ENCODE assay signal across 2 cellular contexts in the genomic region with DNA sequence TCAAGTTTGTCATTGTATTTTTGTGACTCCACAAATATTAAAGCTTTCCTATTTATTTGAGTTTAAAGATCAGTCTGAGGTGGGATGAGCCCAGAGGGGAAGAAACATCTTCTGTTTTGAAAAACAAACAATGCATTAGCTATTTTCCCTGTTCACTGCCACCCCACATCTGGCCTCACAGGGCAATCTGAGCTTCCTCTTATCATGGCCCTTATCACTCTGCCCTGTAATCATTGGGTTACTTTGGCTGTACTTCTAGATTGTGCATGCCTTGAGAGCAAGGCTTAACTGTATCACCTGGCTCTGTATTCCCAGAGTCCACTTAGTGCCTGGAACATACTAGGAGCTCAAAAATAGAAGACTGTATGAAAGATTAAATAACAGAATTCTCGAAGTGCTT.
TF ChIP-seq lines count a peak whose summit lies in the region.

No MANE protein-coding gene starts in this region.

TF ChIP-seq in SK-N-SH, 30 proteins besides CTCF, POLR2A, EP300 and RAD21:
- no peak for TF ChIP-seq TCF12 (IDR thresholded peaks at IDR 0.05)
- TF ChIP-seq GATA2 (CRISPR knock-in tag; IDR thresholded peaks at IDR 0.05), result peak; percentile 31; the same call in 1 of the 2 replicates
- TF ChIP-seq ELF1 (IDR thresholded peaks at IDR 0.05), result no peak
- no peak for TF ChIP-seq REST (IDR thresholded peaks at IDR 0.05; ENCODE audit: low read depth, low read length)
- TF ChIP-seq, protein P1, sequence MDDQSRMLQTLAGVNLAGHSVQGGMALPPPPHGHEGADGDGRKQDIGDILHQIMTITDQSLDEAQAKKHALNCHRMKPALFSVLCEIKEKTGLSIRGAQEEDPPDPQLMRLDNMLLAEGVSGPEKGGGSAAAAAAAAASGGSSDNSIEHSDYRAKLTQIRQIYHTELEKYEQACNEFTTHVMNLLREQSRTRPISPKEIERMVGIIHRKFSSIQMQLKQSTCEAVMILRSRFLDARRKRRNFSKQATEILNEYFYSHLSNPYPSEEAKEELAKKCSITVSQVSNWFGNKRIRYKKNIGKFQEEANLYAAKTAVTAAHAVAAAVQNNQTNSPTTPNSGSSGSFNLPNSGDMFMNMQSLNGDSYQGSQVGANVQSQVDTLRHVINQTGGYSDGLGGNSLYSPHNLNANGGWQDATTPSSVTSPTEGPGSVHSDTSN (IDR thresholded peaks at IDR 0.05), result no peak
- TF ChIP-seq FOXM1 (IDR thresholded peaks at IDR 0.05; ENCODE audit: low read depth), result no peak
- TF ChIP-seq CHD2 (IDR thresholded peaks at IDR 0.05; ENCODE audit: low read length, partially characterized antibody), result no peak
- TF ChIP-seq, protein P2, sequence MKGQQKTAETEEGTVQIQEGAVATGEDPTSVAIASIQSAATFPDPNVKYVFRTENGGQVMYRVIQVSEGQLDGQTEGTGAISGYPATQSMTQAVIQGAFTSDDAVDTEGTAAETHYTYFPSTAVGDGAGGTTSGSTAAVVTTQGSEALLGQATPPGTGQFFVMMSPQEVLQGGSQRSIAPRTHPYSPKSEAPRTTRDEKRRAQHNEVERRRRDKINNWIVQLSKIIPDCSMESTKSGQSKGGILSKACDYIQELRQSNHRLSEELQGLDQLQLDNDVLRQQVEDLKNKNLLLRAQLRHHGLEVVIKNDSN (IDR thresholded peaks at IDR 0.05; ENCODE audit: borderline replicate concordance, low read depth), result no peak

TF ChIP-seq in SK-N-SH treated with all-trans-retinoic acid at 6 μM for 48 hours, 23 proteins besides CTCF, POLR2A, EP300 and RAD21:
- TF ChIP-seq ZFP30 (CRISPR knock-in tag; IDR thresholded peaks at IDR 0.05) (no peak), ZNF565 (CRISPR knock-in tag; conservative IDR thresholded peaks at IDR 0.05; ENCODE audit: low read depth) (no peak), ARNTL (CRISPR knock-in tag; IDR thresholded peaks at IDR 0.05; ENCODE audit: borderline replicate concordance, low read depth) (no peak), SNAI2 (CRISPR knock-in tag; IDR thresholded peaks at IDR 0.05) (no peak), ISL1 (CRISPR knock-in tag; IDR thresholded peaks at IDR 0.05) (no peak), GLIS3 (CRISPR knock-in tag; IDR thresholded peaks at IDR 0.05) (no peak), TSHZ2 (CRISPR knock-in tag; IDR thresholded peaks at IDR 0.05) (no peak), ZFP3 (CRISPR knock-in tag; IDR thresholded peaks at IDR 0.05) (no peak), ZNF8 (CRISPR knock-in tag; IDR thresholded peaks at IDR 0.05) (no peak)
- TF ChIP-seq, protein P3, sequence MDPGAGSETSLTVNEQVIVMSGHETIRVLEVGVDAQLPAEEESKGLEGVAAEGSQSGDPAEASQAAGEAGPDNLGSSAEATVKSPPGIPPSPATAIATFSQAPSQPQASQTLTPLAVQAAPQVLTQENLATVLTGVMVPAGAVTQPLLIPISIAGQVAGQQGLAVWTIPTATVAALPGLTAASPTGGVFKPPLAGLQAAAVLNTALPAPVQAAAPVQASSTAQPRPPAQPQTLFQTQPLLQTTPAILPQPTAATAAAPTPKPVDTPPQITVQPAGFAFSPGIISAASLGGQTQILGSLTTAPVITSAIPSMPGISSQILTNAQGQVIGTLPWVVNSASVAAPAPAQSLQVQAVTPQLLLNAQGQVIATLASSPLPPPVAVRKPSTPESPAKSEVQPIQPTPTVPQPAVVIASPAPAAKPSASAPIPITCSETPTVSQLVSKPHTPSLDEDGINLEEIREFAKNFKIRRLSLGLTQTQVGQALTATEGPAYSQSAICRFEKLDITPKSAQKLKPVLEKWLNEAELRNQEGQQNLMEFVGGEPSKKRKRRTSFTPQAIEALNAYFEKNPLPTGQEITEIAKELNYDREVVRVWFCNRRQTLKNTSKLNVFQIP (CRISPR knock-in tag; IDR thresholded peaks at IDR 0.05; ENCODE audit: borderline replicate concordance, low read depth), result no peak
